Comparison of ENCODE assay signal across 23 cellular contexts in the genomic region with DNA sequence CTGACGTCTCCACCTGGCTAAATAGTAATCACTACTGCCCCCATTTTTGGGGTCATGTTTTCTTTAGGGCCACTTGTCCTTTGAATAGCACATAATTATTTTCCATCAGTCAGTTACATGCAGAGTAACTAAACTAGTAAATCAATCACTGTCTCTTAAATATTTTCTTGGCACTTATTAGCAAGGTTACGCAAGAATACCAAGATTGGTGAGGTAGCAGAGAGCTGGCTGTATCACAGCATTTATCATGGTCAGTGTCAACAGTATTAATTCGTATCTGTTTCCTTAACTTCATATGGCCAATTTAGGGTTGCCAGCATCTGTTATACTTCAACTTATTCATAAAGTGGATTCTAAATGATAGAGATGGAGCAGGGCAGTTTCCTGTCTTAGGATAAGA.
A peak's percentile ranks its signal among the peaks of the same experiment; 100 is the strongest.
DNase-seq lines count a peak whose midpoint lies in the region; ATAC-seq, FAIRE-seq and TF ChIP-seq lines count a peak whose summit lies in the region.
"Had no signal": no experiment of that assay in that cellular context is flagged by ENCODE, and none has a peak within 500 bp of the region (broad histone marks: within the 10 kb centered on the region; RNA-seq: fewer than 3 reads in every experiment).

No MANE protein-coding gene starts in this region.

- H3K4me1 Mint-ChIP-seq in astrocyte (ENCODE audit: low read depth, unreplicated experiment) (no peaks in the 10 kb centered on the region), neural progenitor cell (peaks cover 40% of the 10 kb centered on the region), natural killer cell (no peaks in the 10 kb centered on the region)
- H3K4me1 Mint-ChIP-seq in activated CD4-positive, alpha-beta memory T cell treated with anti-CD3 and anti-CD28 coated beads, Interleukin-2, amount 10 ng/mL, durations not matched to agents 7 days and 5 days: no peaks in the 10 kb centered on the region
- H3K4me1 Mint-ChIP-seq: CD4-positive, CD25-positive, alpha-beta regulatory T cell; IgD-negative memory B cell; T-cell had no signal

- H3K4me1 ChIP-seq in astrocyte (ENCODE audit: insufficient read depth, low read length) (no peaks in the 10 kb centered on the region), neural progenitor cell (peaks cover 37% of the 10 kb centered on the region)
- H3K4me1 ChIP-seq: BLaER1, SJCRH30 had no signal

- H3K4me2 ChIP-seq in astrocyte (ENCODE audit: low read length): no peak overlapping the region
- peak overlapping the region; percentile 57 for H3K4me2 ChIP-seq in neural progenitor cell
- H3K4me2 ChIP-seq: BLaER1 had no signal

- CTCF ChIA-PET in activated CD4-positive, alpha-beta memory T cell treated with anti-CD3 and anti-CD28 coated beads, Interleukin-2, amount 10 ng/mL, durations not matched to agents 7 days and 5 days (lab: Charles Lee): no interaction called here

- H2AFZ ChIP-seq in astrocyte (ENCODE audit: low read depth, low read length): no peak overlapping the region
- H2AFZ ChIP-seq in neural progenitor cell (replicated peaks): no peak overlapping the region
- H2AFZ ChIP-seq: GM23248 had no signal

- no peak overlapping the region for H3K9ac ChIP-seq in astrocyte (ENCODE audit: low read length)
- no peak overlapping the region for H3K9ac ChIP-seq in neural progenitor cell
- H3K9ac ChIP-seq: BLaER1, GM23248 had no signal

- H4K20me1 ChIP-seq in astrocyte (ENCODE audit: insufficient read depth, low read length) (no peaks in the 10 kb centered on the region), neural progenitor cell (ENCODE audit: low read depth) (no peaks in the 10 kb centered on the region)
- H4K20me1 ChIP-seq: BLaER1 had no signal

- no peak overlapping the region for H3K27ac ChIP-seq in astrocyte (ENCODE audit: low read depth, low read length)
- H3K27ac ChIP-seq in neural progenitor cell: no peak overlapping the region
- H3K27ac ChIP-seq: BLaER1, GM23248, SJCRH30 had no signal

- no peaks in the 10 kb centered on the region for H3K9me3 Mint-ChIP-seq in astrocyte (ENCODE audit: unreplicated experiment)
- peaks cover 16% of the 10 kb centered on the region for H3K9me3 Mint-ChIP-seq in neural progenitor cell
- no peaks in the 10 kb centered on the region for H3K9me3 Mint-ChIP-seq in activated CD4-positive, alpha-beta memory T cell treated with anti-CD3 and anti-CD28 coated beads, Interleukin-2, amount 10 ng/mL, durations not matched to agents 7 days and 5 days
- peaks cover 5 to 20% of the 10 kb centered on the region in 2 donors for H3K9me3 Mint-ChIP-seq in natural killer cell

- FAIRE-seq in astrocyte (lab: Jason Lieb, UNC): no peak

- intact Hi-C loops in natural killer cell (cut with micrococcal nuclease): no loop called here

- H3K79me2 ChIP-seq in astrocyte (ENCODE audit: insufficient read depth, low read length): no peaks in the 10 kb centered on the region
- H3K79me2 ChIP-seq in neural progenitor cell (ENCODE audit: low read depth): no peaks in the 10 kb centered on the region

- ATAC-seq in natural killer cell: no peak
- ATAC-seq: Right ventricle myocardium inferior, T-cell had no signal

- H3K36me3 Mint-ChIP-seq in astrocyte (ENCODE audit: low read depth, unreplicated experiment) (no peaks in the 10 kb centered on the region), neural progenitor cell (no peaks in the 10 kb centered on the region), natural killer cell (no peaks in the 10 kb centered on the region)
- no peaks in the 10 kb centered on the region for H3K36me3 Mint-ChIP-seq in activated CD4-positive, alpha-beta memory T cell treated with anti-CD3 and anti-CD28 coated beads, Interleukin-2, amount 10 ng/mL, durations not matched to agents 7 days and 5 days (ENCODE audit: low read depth)
- H3K36me3 Mint-ChIP-seq: CD4-positive, CD25-positive, alpha-beta regulatory T cell; IgD-negative memory B cell; T-cell had no signal

- no peak overlapping the region for H3K4me3 ChIP-seq in LNCaP clone FGC (ENCODE audit: low read depth, low read length)
- H3K4me3 ChIP-seq in astrocyte (ENCODE audit: insufficient read depth, low read depth, low read length): no peak overlapping the region
- H3K4me3 ChIP-seq in neural progenitor cell: no peak overlapping the region
- H3K4me3 ChIP-seq: BLaER1, GM23248, HAP-1, SJCRH30 had no signal

- no peak overlapping the region for H3K27ac Mint-ChIP-seq in astrocyte (ENCODE audit: unreplicated experiment)
- no peak overlapping the region for H3K27ac Mint-ChIP-seq in neural progenitor cell
- H3K27ac Mint-ChIP-seq in activated CD4-positive, alpha-beta memory T cell treated with anti-CD3 and anti-CD28 coated beads, Interleukin-2, amount 10 ng/mL, durations not matched to agents 7 days and 5 days: no peak overlapping the region
- no peak overlapping the region for H3K27ac Mint-ChIP-seq in natural killer cell
- H3K27ac Mint-ChIP-seq: CD4-positive, CD25-positive, alpha-beta regulatory T cell; IgD-negative memory B cell; T-cell had no signal

- peak; percentile 4 to 51 for DNase-seq in NCI-H524 (lab: John Stamatoyannopoulos, UW)
- DNase-seq in NCI-H524 treated with DMSO at 0.1 percent for 48 hours (lab: John Stamatoyannopoulos, UW): no peak
- peak; percentile 44 for DNase-seq in LNCaP clone FGC (ENCODE audit: low read depth)
- peak; percentile 45 for DNase-seq in astrocyte (ENCODE audit: low read depth)
- no peak for DNase-seq in neural progenitor cell (ENCODE audit: low spot score)
- DNase-seq in activated CD4-positive, alpha-beta memory T cell treated with anti-CD3 and anti-CD28 coated beads, Interleukin-2, amount 10 ng/mL, durations not matched to agents 7 days and 5 days: no peak
- no peak for DNase-seq in DMS153 treated with DMSO at 0.1 percent for 48 hours (lab: John Stamatoyannopoulos, UW; ENCODE audit: unreplicated experiment)
- no peak for DNase-seq in natural killer cell
- DNase-seq: 8988T; CD4-positive, CD25-positive, alpha-beta regulatory T cell; DMS53; GM23248; NCI-H1092 treated with DMSO at 0.1 percent for 48 hours; NCI-H1436; NCI-H1930; NCI-H2107; NCI-H748 treated with DMSO at 0.1 percent for 48 hours; SJCRH30; T-cell had no signal

- H3K27me3 ChIP-seq in astrocyte (ENCODE audit: insufficient read depth, low read length) (no peaks in the 10 kb centered on the region), neural progenitor cell (no peaks in the 10 kb centered on the region)
- H3K27me3 ChIP-seq: BLaER1, SJCRH30 had no signal

- H3K27me3 Mint-ChIP-seq in astrocyte (ENCODE audit: low read depth, unreplicated experiment): no peaks in the 10 kb centered on the region
- peaks cover 4% of the 10 kb centered on the region for H3K27me3 Mint-ChIP-seq in neural progenitor cell (ENCODE audit: insufficient read depth, low read depth)
- H3K27me3 Mint-ChIP-seq in activated CD4-positive, alpha-beta memory T cell treated with anti-CD3 and anti-CD28 coated beads, Interleukin-2, amount 10 ng/mL, durations not matched to agents 7 days and 5 days: no peaks in the 10 kb centered on the region
- H3K27me3 Mint-ChIP-seq in natural killer cell (ENCODE audit: low read depth in 2 of 2): no peaks in the 10 kb centered on the region
- H3K27me3 Mint-ChIP-seq: CD4-positive, CD25-positive, alpha-beta regulatory T cell; IgD-negative memory B cell; T-cell had no signal

- H3K36me3 ChIP-seq in astrocyte (ENCODE audit: insufficient read depth, low read length) (no peaks in the 10 kb centered on the region), neural progenitor cell (no peaks in the 10 kb centered on the region)
- H3K36me3 ChIP-seq: BLaER1, HAP-1, SJCRH30 had no signal

- TF ChIP-seq CTCF in LNCaP clone FGC (IDR thresholded peaks at IDR 0.05; ENCODE audit: control insufficient read depth, extremely low read depth, insufficient read depth) (no peak), astrocyte (IDR thresholded peaks at IDR 0.05; ENCODE audit: insufficient read depth, low read depth, low read length) (no peak), neural progenitor cell (IDR thresholded peaks at IDR 0.05) (no peak), natural killer cell (IDR thresholded peaks at IDR 0.05) (no peak)

- H3K9me3 ChIP-seq in astrocyte (ENCODE audit: insufficient read depth, low read depth, low read length) (no peaks in the 10 kb centered on the region), neural progenitor cell (ENCODE audit: low read depth) (no peaks in the 10 kb centered on the region)
- H3K9me3 ChIP-seq: BLaER1, HAP-1, SJCRH30 had no signal

- POLR2A ChIA-PET in activated CD4-positive, alpha-beta memory T cell treated with anti-CD3 and anti-CD28 coated beads, Interleukin-2, amount 10 ng/mL, durations not matched to agents 7 days and 5 days (lab: Charles Lee): interaction anchor here (0.6 kb wide), 1 partner anchor 1266 kb away, joined by 4 read pairs; no protein-coding TSS in a partner anchor

- H3F3A ChIP-seq in neural progenitor cell (ENCODE audit: low read depth): peaks cover 9% of the 10 kb centered on the region

- H3K4me3 Mint-ChIP-seq in astrocyte (ENCODE audit: unreplicated experiment) (no peak overlapping the region), neural progenitor cell (no peak overlapping the region), natural killer cell (no peak overlapping the region)
- H3K4me3 Mint-ChIP-seq in activated CD4-positive, alpha-beta memory T cell treated with anti-CD3 and anti-CD28 coated beads, Interleukin-2, amount 10 ng/mL, durations not matched to agents 7 days and 5 days: no peak overlapping the region
- H3K4me3 Mint-ChIP-seq: CD4-positive, CD25-positive, alpha-beta regulatory T cell; IgD-negative memory B cell; T-cell had no signal

Comparison
In these comparisons a context has a peak if more than half of its experiments do, and no peak if none do; other contexts are left out.
1. DNase-seq: peak in NCI-H524 (2 of 2), LNCaP clone FGC (single experiment) and astrocyte (single experiment); none in NCI-H524 treated with DMSO at 0.1 percent for 48 hours (single experiment), neural progenitor cell (single experiment), activated CD4-positive, alpha-beta memory T cell treated with anti-CD3 and anti-CD28 coated beads, Interleukin-2, amount 10 ng/mL, durations not matched to agents 7 days and 5 days (single experiment), DMS153 treated with DMSO at 0.1 percent for 48 hours (single experiment) and natural killer cell (single experiment).